8 cellular contexts compared by ENCODE assay signal in genomic region chr3:195897081-195897852, GRCh38. TPM values are rescaled to one million over a fixed set of nuclear protein-coding genes. Genes with fewer than 3 reads are reported as not detected.
DNase-seq lines count a peak whose midpoint lies in the region; ATAC-seq and TF ChIP-seq lines count a peak whose summit lies in the region.

No MANE protein-coding gene starts in this region.

- no peak overlapping the region for H3K4me3 ChIP-seq in CD4-positive, alpha-beta memory T cell (ENCODE audit: low read length in 2 of 2)
- peak overlapping the region; percentile 74 for H3K4me3 ChIP-seq in OCI-LY1 (ENCODE audit: low read depth, low read length, poor library complexity, severe bottlenecking)
- H3K4me3 ChIP-seq in dorsolateral prefrontal cortex = peak overlapping the region in 46 of 59 donors; percentile 50 to 94 (median 84)
- no peak overlapping the region for H3K4me3 ChIP-seq in MM.1S (ENCODE audit: low read length)

- H3K4me2 ChIP-seq in OCI-LY1 (ENCODE audit: low read length) (peak overlapping the region; percentile 89), MM.1S (ENCODE audit: low read depth, low read length) (no peak overlapping the region)

- H3K4me1 ChIP-seq in CD4-positive, alpha-beta memory T cell (ENCODE audit: insufficient read depth, low read length) = peaks cover 68% of the 10 kb centered on the region
- H3K4me1 ChIP-seq in OCI-LY1 (ENCODE audit: insufficient read depth, low read length, severe bottlenecking) (peaks cover 84% of the 10 kb centered on the region), MM.1S (ENCODE audit: low read length) (peaks cover 18% of the 10 kb centered on the region)

- CTCF ChIA-PET in CD4-positive, alpha-beta memory T cell (lab: Charles Lee; ENCODE audit: partially characterized antibody) = interaction anchor here (4.4 to 16.3 kb wide), 2 partner anchors 15 to 46 kb away, joined by 40 to 479 read pairs; partner anchors contain the start of gene TNK2

- intact Hi-C loops in CD4-positive, alpha-beta memory T cell (cut with micrococcal nuclease) = no loop called here
- intact Hi-C loops in dorsolateral prefrontal cortex (cut with DNase I) = no loop called here

- TF ChIP-seq CTCF in OCI-LY1 (IDR thresholded peaks at IDR 0.05; ENCODE audit: low read length) (no peak), dorsolateral prefrontal cortex (IDR thresholded peaks at IDR 0.05 in 54 of 56, conservative IDR thresholded peaks at IDR 0.05 in 2 of 56; ENCODE audit: low read depth in 1 of 56, partially characterized antibody in 56 of 56) (peak in 1 of 56 donors; percentile 2), nephron progenitor cell (IDR thresholded peaks at IDR 0.05) (no peak), MM.1S (IDR thresholded peaks at IDR 0.05; ENCODE audit: low read length) (no peak)

- peaks cover 0 to 9% of the 10 kb centered on the region in 2 donors for H3K36me3 Mint-ChIP-seq in CD4-positive, alpha-beta memory T cell
- H3K36me3 Mint-ChIP-seq in nephron progenitor cell (ENCODE audit: low read depth) = no peaks in the 10 kb centered on the region

- no peaks in the 10 kb centered on the region for H3K36me3 ChIP-seq in CD4-positive, alpha-beta memory T cell (ENCODE audit: insufficient read depth, low read length)
- H3K36me3 ChIP-seq in OCI-LY1 (ENCODE audit: insufficient read depth, low read length) (peaks cover 1% of the 10 kb centered on the region; the same call in 1 of the 2 replicates), MM.1S (replicated peaks; ENCODE audit: insufficient read depth, low read length) (no peaks in the 10 kb centered on the region)

- H3F3A ChIP-seq in OCI-LY1 (ENCODE audit: insufficient read depth, low read length) (no peaks in the 10 kb centered on the region), MM.1S (ENCODE audit: insufficient read depth, low read length) (peaks cover 23% of the 10 kb centered on the region)

- H3K79me2 ChIP-seq in OCI-LY1 (ENCODE audit: insufficient read depth, low read length) (peaks cover 26% of the 10 kb centered on the region), MM.1S (ENCODE audit: low read length) (peaks cover 79% of the 10 kb centered on the region)

- POLR2A ChIA-PET in CD4-positive, alpha-beta memory T cell (lab: Charles Lee; ENCODE audit: partially characterized antibody) = interaction anchor here (5.5 to 9.0 kb wide), 2 partner anchors 10 to 16 kb away, joined by 73 to 245 read pairs; partner anchors contain the start of gene TNK2

- H3K4me1 Mint-ChIP-seq in CD4-positive, alpha-beta memory T cell = peaks cover 41 to 70% (median 54%) of the 10 kb centered on the region in 4 donors
- H3K4me1 Mint-ChIP-seq in nephron progenitor cell = peaks cover 86% of the 10 kb centered on the region

- H2AFZ ChIP-seq in OCI-LY1 (ENCODE audit: low read length) (no peak overlapping the region), MM.1S (ENCODE audit: low read length) (no peak overlapping the region)

- H3K9me2 ChIP-seq in OCI-LY1 (ENCODE audit: low read depth, low read length) (no peaks in the 10 kb centered on the region), MM.1S (replicated peaks; ENCODE audit: insufficient read depth, low read length) (no peaks in the 10 kb centered on the region)

- no peaks in the 10 kb centered on the region for H3K9me3 Mint-ChIP-seq in CD4-positive, alpha-beta memory T cell
- H3K9me3 Mint-ChIP-seq in nephron progenitor cell = no peaks in the 10 kb centered on the region

- H3K27me3 ChIP-seq in CD4-positive, alpha-beta memory T cell (ENCODE audit: insufficient read depth, low read length) = no peaks in the 10 kb centered on the region
- H3K27me3 ChIP-seq in OCI-LY1 (ENCODE audit: insufficient read depth, low read length) (no peaks in the 10 kb centered on the region), dorsolateral prefrontal cortex (no peaks in the 10 kb centered on the region), MM.1S (replicated peaks; ENCODE audit: insufficient read depth, low read length) (no peaks in the 10 kb centered on the region)

- peak overlapping the region; percentile 86 for H3K27ac ChIP-seq in CD4-positive, alpha-beta memory T cell (ENCODE audit: low read depth, low read length)
- H3K27ac ChIP-seq in OCI-LY1 (ENCODE audit: low read depth, low read length, poor library complexity, severe bottlenecking) (peak overlapping the region; percentile 93), dorsolateral prefrontal cortex (peak overlapping the region; percentile 54 to 98 (median 96)), MM.1S (ENCODE audit: low read length) (no peak overlapping the region; the same call in 1 of the 2 replicates)

- H3K9ac ChIP-seq in OCI-LY1 (ENCODE audit: low read length) = peak overlapping the region; percentile 73; the same call in 1 of the 2 replicates
- no peak overlapping the region for H3K9ac ChIP-seq in MM.1S (ENCODE audit: low read length)

- H4K20me1 ChIP-seq in OCI-LY1 (ENCODE audit: insufficient read depth, low read length) (no peaks in the 10 kb centered on the region), MM.1S (ENCODE audit: insufficient read depth, low read length) (no peaks in the 10 kb centered on the region)

- H3K27me3 Mint-ChIP-seq in CD4-positive, alpha-beta memory T cell = no peaks in the 10 kb centered on the region
- peaks cover 16% of the 10 kb centered on the region for H3K27me3 Mint-ChIP-seq in nephron progenitor cell (ENCODE audit: low read depth, poor library complexity)

- ATAC-seq in GM19351 (IDR thresholded peaks at IDR 0.05; ENCODE audit: unreplicated experiment) (no peak), GM21447 (IDR thresholded peaks at IDR 0.05; ENCODE audit: unreplicated experiment) (no peak)

- H3K27ac Mint-ChIP-seq in CD4-positive, alpha-beta memory T cell = peak overlapping the region in 6 of 7 donors; percentile 94 to 98 (median 98)
- H3K27ac Mint-ChIP-seq in nephron progenitor cell = peak overlapping the region; percentile 72

- DNase-seq in CD4-positive, alpha-beta memory T cell = no peak
- DNase-seq in dorsolateral prefrontal cortex (peak in 2 of 10 donors; percentile 51 to 60), nephron progenitor cell (no peak), MM.1S (no peak), NCI-H1417 (lab: John Stamatoyannopoulos, UW) (no peak)

- no peaks in the 10 kb centered on the region for H3K9me3 ChIP-seq in CD4-positive, alpha-beta memory T cell (ENCODE audit: control insufficient read depth in 1 of 2, low read length in 2 of 2)
- H3K9me3 ChIP-seq in OCI-LY1 (ENCODE audit: low read length) (no peaks in the 10 kb centered on the region), MM.1S (replicated peaks; ENCODE audit: insufficient read depth, low read length) (no peaks in the 10 kb centered on the region)

- peak overlapping the region in 7 of 8 donors; percentile 66 to 94 (median 90) for H3K4me3 Mint-ChIP-seq in CD4-positive, alpha-beta memory T cell
- H3K4me3 Mint-ChIP-seq in nephron progenitor cell = peak overlapping the region; percentile 74

RNA-seq across cellular contexts. Expression of gene TNK2, which starts 11.1 kb away (rescaled TPM):
- total RNA-seq in CD4-positive, alpha-beta memory T cell = 100 to 1,000 TPM; 136 to 164 TPM
- polyA plus RNA-seq in CD4-positive, alpha-beta memory T cell = 1 to 10 TPM in 1 of 2 donors, under 1 TPM in 1; 0.18 to 3.4 TPM
- total RNA-seq in dorsolateral prefrontal cortex = 100 to 1,000 TPM; 167 to 402 (median 279) TPM

Comparison
In these comparisons a context has a peak if more than half of its experiments do, and no peak if none do; other contexts are left out.
1. H3K4me3 ChIP-seq: peak in OCI-LY1 (single experiment) and dorsolateral prefrontal cortex (46 of 59); none in CD4-positive, alpha-beta memory T cell (0 of 2) and MM.1S (single experiment).